Comparison of ENCODE assay signal across 8 cellular contexts in genomic region chr3:177197041-177197933, GRCh38. TPM values are rescaled to one million over a fixed set of nuclear protein-coding genes. Genes with fewer than 3 reads are reported as not detected.
DNase-seq lines count a peak whose midpoint lies in the region; ATAC-seq and TF ChIP-seq lines count a peak whose summit lies in the region.

Gene TBL1XR1, minus strand, starts transcription at chr3:177197482. Its CDS starts 132,505 bp downstream, at chr3:177064977.

- no peak for TF ChIP-seq POLR2A in lower leg skin (IDR thresholded peaks at IDR 0.05)

- peak within 1 kb of the TSS; percentile 95 for H3K27ac ChIP-seq in duodenal mucosa (ENCODE audit: low read depth, low read length)

- 1 to 2% methylated on average over 45 to 49 of the region's 119 CpGs for WGBS in lower leg skin, 2 donors

- H3K9me3 Mint-ChIP-seq in CD14-positive monocyte, result peaks cover 0 to 2% (median 0%) of the 10 kb centered on the region in 7 donors
- peaks cover 3% of the 10 kb centered on the region for H3K9me3 Mint-ChIP-seq in activated CD8-positive, alpha-beta T cell treated with anti-CD3 and anti-CD28 coated beads for 36 hours

- peak within 1 kb of the TSS; percentile 96 to 97 for H3K4me3 Mint-ChIP-seq in CD14-positive monocyte
- peak within 1 kb of the TSS; percentile 92 for H3K4me3 Mint-ChIP-seq in activated CD8-positive, alpha-beta T cell treated with anti-CD3 and anti-CD28 coated beads for 36 hours

- DNase-seq in CD14-positive monocyte (ENCODE audit: low spot score) (peak; percentile 78), NCI-H82 treated with DMSO at 0.1 percent for 48 hours (lab: John Stamatoyannopoulos, UW; ENCODE audit: unreplicated experiment) (peak; percentile 94), lower leg skin (ENCODE audit: low spot score in 2 of 2) (peak; percentile 91 to 98)
- DNase-seq in activated CD8-positive, alpha-beta T cell treated with anti-CD3 and anti-CD28 coated beads for 36 hours, result peak; percentile 90
- peak; percentile 73 to 85 for DNase-seq in stimulated activated CD4-positive, alpha-beta T cell treated with anti-CD3 and anti-CD28 coated beads, Interleukin-4, amount 100 ng/mL, for 4 hours

- TF ChIP-seq CTCF in CD14-positive monocyte (IDR thresholded peaks at IDR 0.05), result no peak
- no peak for TF ChIP-seq CTCF in activated CD8-positive, alpha-beta T cell treated with anti-CD3 and anti-CD28 coated beads for 36 hours (IDR thresholded peaks at IDR 0.05)
- no peak for TF ChIP-seq CTCF in lower leg skin (IDR thresholded peaks at IDR 0.05)

- H3K27ac Mint-ChIP-seq in CD14-positive monocyte, result peak within 1 kb of the TSS; percentile 92 to 98 (median 96)
- peak within 1 kb of the TSS; percentile 99 for H3K27ac Mint-ChIP-seq in activated CD8-positive, alpha-beta T cell treated with anti-CD3 and anti-CD28 coated beads for 36 hours

- CTCF ChIA-PET in activated CD8-positive, alpha-beta T cell treated with anti-CD3 and anti-CD28 coated beads for 36 hours (lab: Charles Lee), result interaction anchor here (0.9 to 1.7 kb wide), 7 partner anchors 52 to 445 kb away, joined by 3 to 5 read pairs (median 3); no protein-coding TSS in a partner anchor

- ATAC-seq in GM19438 (IDR thresholded peaks at IDR 0.05; ENCODE audit: low read depth, unreplicated experiment), result peak; percentile 46
- ATAC-seq in HG03571 (IDR thresholded peaks at IDR 0.05; ENCODE audit: unreplicated experiment), result peak; percentile 44
- peak; percentile 43 for ATAC-seq in activated CD8-positive, alpha-beta T cell treated with anti-CD3 and anti-CD28 coated beads for 36 hours

- H3K9ac ChIP-seq in duodenal mucosa (ENCODE audit: low read depth in 1 of 2, low read length in 2 of 2), result peak within 1 kb of the TSS; percentile 74 to 87

- no peaks in the 10 kb centered on the region for H3K36me3 ChIP-seq in duodenal mucosa (ENCODE audit: control insufficient read depth in 1 of 2, insufficient read depth in 2 of 2, low read length in 2 of 2)

- H3K4me1 ChIP-seq in duodenal mucosa (ENCODE audit: control insufficient read depth in 1 of 2, insufficient read depth in 2 of 2, low read length in 2 of 2), result peaks cover 30 to 44% of the 10 kb centered on the region in 2 donors

- H3K27me3 Mint-ChIP-seq in CD14-positive monocyte (ENCODE audit: low read depth in 3 of 3), result no peaks in the 10 kb centered on the region
- no peaks in the 10 kb centered on the region for H3K27me3 Mint-ChIP-seq in activated CD8-positive, alpha-beta T cell treated with anti-CD3 and anti-CD28 coated beads for 36 hours

- H3K4me1 Mint-ChIP-seq in CD14-positive monocyte, result peaks cover 44% of the 10 kb centered on the region
- H3K4me1 Mint-ChIP-seq in activated CD8-positive, alpha-beta T cell treated with anti-CD3 and anti-CD28 coated beads for 36 hours (ENCODE audit: low read depth), result peaks cover 51% of the 10 kb centered on the region

- H3K36me3 Mint-ChIP-seq in CD14-positive monocyte, result peaks cover 0 to 4% of the 10 kb centered on the region in 2 donors
- H3K36me3 Mint-ChIP-seq in activated CD8-positive, alpha-beta T cell treated with anti-CD3 and anti-CD28 coated beads for 36 hours (ENCODE audit: low read depth), result peaks cover 27% of the 10 kb centered on the region

- POLR2A ChIA-PET in activated CD8-positive, alpha-beta T cell treated with anti-CD3 and anti-CD28 coated beads for 36 hours (lab: Charles Lee), result interaction anchor here (1.0 to 6.5 kb wide), 10 partner anchors 13 to 174 kb away, joined by 3 to 111 read pairs (median 5); no protein-coding TSS in a partner anchor

- H3K9me3 ChIP-seq in duodenal mucosa (ENCODE audit: control insufficient read depth in 1 of 2, low read length in 2 of 2), result no peaks in the 10 kb centered on the region

- intact Hi-C loops in CD14-positive monocyte (cut with micrococcal nuclease), result loop anchor here (5.0 to 10.0 kb wide), 5 partner anchors 58 to 408 kb away; no protein-coding TSS in a partner anchor
- intact Hi-C loops in activated CD8-positive, alpha-beta T cell treated with anti-CD3 and anti-CD28 coated beads for 36 hours (cut with micrococcal nuclease), result loop anchor here (5.0 kb wide), 1 partner anchor 140 kb away; no protein-coding TSS in a partner anchor
- intact Hi-C loops in lower leg skin (cut with DNase I; ENCODE audit: low total_unique reads), result loop anchor here (1.0 to 10.0 kb wide), 2 partner anchors 142 to 162 kb away; no protein-coding TSS in a partner anchor

- H3K4me3 ChIP-seq in duodenal mucosa (ENCODE audit: low read depth in 1 of 2, low read length in 2 of 2) (peak within 1 kb of the TSS; percentile 97 to 98), lower leg skin (ENCODE audit: low read depth, poor library complexity, severe bottlenecking) (peak within 1 kb of the TSS; percentile 85)

- no peaks in the 10 kb centered on the region for H3K27me3 ChIP-seq in duodenal mucosa (ENCODE audit: control insufficient read depth in 1 of 2, insufficient read depth in 2 of 2, low read length in 2 of 2)

RNA-seq across cellular contexts. Expression of gene TBL1XR1, which starts in this region (rescaled TPM):
- polyA plus RNA-seq in CD14-positive monocyte, result 10 to 100 TPM; 10.2 to 20.4 TPM
- 100 to 1,000 TPM; 153 to 158 TPM for total RNA-seq in activated CD8-positive, alpha-beta T cell treated with anti-CD3 and anti-CD28 coated beads for 36 hours
- total RNA-seq in lower leg skin, result 10 to 100 TPM; 51.6 to 91.1 (median 66.0) TPM

Comparison
In these comparisons a context has a peak if more than half of its experiments do, and no peak if none do; other contexts are left out.
1. Peak in every context shown above with its lines: DNase-seq, ATAC-seq, H3K4me3 ChIP-seq and H3K27ac ChIP-seq.